Comparison of ENCODE assay signal across 2 cellular contexts in genomic region chr11:36391062-36391461, GRCh38.
TF ChIP-seq lines count a peak whose summit lies in the region.

No MANE protein-coding gene starts in this region.

TF ChIP-seq in liver, 16 proteins besides CTCF, POLR2A, EP300 and RAD21 (continued from another document):
- TF ChIP-seq REST (IDR thresholded peaks at IDR 0.05) (no peak), HNF4G (IDR thresholded peaks at IDR 0.05) (no peak), TAF1 (conservative IDR thresholded peaks at IDR 0.05) (no peak), FOXA2 (IDR thresholded peaks at IDR 0.05) (no peak), SP1 (IDR thresholded peaks at IDR 0.05) (no peak), FOXA1 (IDR thresholded peaks at IDR 0.05) (no peak), HNF4A (conservative IDR thresholded peaks at IDR 0.05) (no peak)
TF ChIP-seq in liver: peak in this region for 0.

TF ChIP-seq in HepG2, 621 proteins besides CTCF, POLR2A, EP300 and RAD21 (continued from another document):
- TF ChIP-seq CBFB (CRISPR knock-in tag; IDR thresholded peaks at IDR 0.05), result no peak
- TF ChIP-seq DNMT1 (CRISPR knock-in tag; IDR thresholded peaks at IDR 0.05), result no peak
- TF ChIP-seq MXD1 (CRISPR knock-in tag; IDR thresholded peaks at IDR 0.05), result no peak
- no peak for TF ChIP-seq MEIS2 (CRISPR knock-in tag; IDR thresholded peaks at IDR 0.05)
- no peak for TF ChIP-seq SPEN (CRISPR knock-in tag; IDR thresholded peaks at IDR 0.05; ENCODE audit: low read depth)
